In genomic region chr10:123798856-123799255, GRCh38 we compare ENCODE assay signal across 17 cellular contexts.
"Had no signal": no experiment of that assay in that cellular context is flagged by ENCODE, and none has a peak within 500 bp of the region (broad histone marks: within the 10 kb centered on the region; RNA-seq: fewer than 3 reads in every experiment).

No MANE protein-coding gene starts in this region.

- ATAC-seq: naive thymus-derived CD4-positive, alpha-beta T cell; sciatic nerve; stimulated activated naive B cell treated with anti-CD40 and anti-IgM and Interleukin-4, amounts not matched to agents 10 μg/mL and 1 μg/mL and 100 μg/mL, for 72 hours; stimulated activated naive CD8-positive, alpha-beta T cell treated with anti-CD3 and anti-CD28 coated beads, Interleukin-15, amount 100 ng/mL, for 72 hours had no signal

- H3K4me1 Mint-ChIP-seq: nephron progenitor cell had no signal

- H3K27ac Mint-ChIP-seq: naive thymus-derived CD4-positive, alpha-beta T cell; nephron progenitor cell; stimulated activated naive B cell treated with anti-CD40 and anti-IgM and Interleukin-4, amounts not matched to agents 10 μg/mL and 1 μg/mL and 100 μg/mL, for 72 hours; stimulated activated naive CD8-positive, alpha-beta T cell treated with anti-CD3 and anti-CD28 coated beads, Interleukin-15, amount 100 ng/mL, for 72 hours had no signal

- H3K4me1 ChIP-seq: esophagus squamous epithelium, uterus had no signal

- H3K27me3 ChIP-seq: esophagus squamous epithelium, uterus had no signal

- H3K9me3 Mint-ChIP-seq: nephron progenitor cell; stimulated activated naive CD8-positive, alpha-beta T cell treated with anti-CD3 and anti-CD28 coated beads, Interleukin-15, amount 100 ng/mL, for 72 hours had no signal

- H3K36me3 ChIP-seq: esophagus squamous epithelium, uterus had no signal

- H3K36me3 Mint-ChIP-seq: naive thymus-derived CD4-positive, alpha-beta T cell; stimulated activated naive B cell treated with anti-CD40 and anti-IgM and Interleukin-4, amounts not matched to agents 10 μg/mL and 1 μg/mL and 100 μg/mL, for 72 hours had no signal

- H3K9me3 ChIP-seq: esophagus squamous epithelium, uterus had no signal

- H3K4me3 ChIP-seq: esophagus squamous epithelium, skin epidermis, uterus had no signal

- H3K27ac ChIP-seq: epithelial cell of prostate, esophagus squamous epithelium, skin epidermis, uterus had no signal

- DNase-seq: effector memory CD4-positive, alpha-beta T cell; esophagus squamous epithelium; foreskin fibroblast; mammary epithelial cell; naive thymus-derived CD4-positive, alpha-beta T cell; nephron progenitor cell; posterior cingulate gyrus; stimulated activated CD4-positive, alpha-beta T cell treated with anti-CD3 and anti-CD28 coated beads, Interleukin-2, amount 100 ng/mL, for 24 hours; stimulated activated CD4-positive, alpha-beta T cell treated with anti-CD3 and anti-CD28 coated beads, Interleukin-4, amount 100 ng/mL, for 4 hours; stimulated activated naive B cell treated with anti-CD40 and anti-IgM and Interleukin-4, amounts not matched to agents 10 μg/mL and 1 μg/mL and 100 μg/mL, for 72 hours; stimulated activated naive CD8-positive, alpha-beta T cell treated with anti-CD3 and anti-CD28 coated beads, Interleukin-15, amount 100 ng/mL, for 72 hours; substantia nigra; trophoblast cell; uterus had no signal

- H3K4me3 Mint-ChIP-seq: naive thymus-derived CD4-positive, alpha-beta T cell; nephron progenitor cell; stimulated activated naive B cell treated with anti-CD40 and anti-IgM and Interleukin-4, amounts not matched to agents 10 μg/mL and 1 μg/mL and 100 μg/mL, for 72 hours; stimulated activated naive CD8-positive, alpha-beta T cell treated with anti-CD3 and anti-CD28 coated beads, Interleukin-15, amount 100 ng/mL, for 72 hours had no signal
